10 cellular contexts compared by ENCODE assay signal in genomic region chr1:226201029-226201593, GRCh38. TPM values are rescaled to one million over a fixed set of nuclear protein-coding genes. Genes with fewer than 3 reads are reported as not detected.
A peak's percentile ranks its signal among the peaks of the same experiment; 100 is the strongest.
DNase-seq lines count a peak whose midpoint lies in the region; ATAC-seq and TF ChIP-seq lines count a peak whose summit lies in the region.
"Had no signal": no experiment of that assay in that cellular context is flagged by ENCODE, and none has a peak within 500 bp of the region (broad histone marks: within the 10 kb centered on the region; RNA-seq: fewer than 3 reads in every experiment).

No MANE protein-coding gene starts in this region.

- no peaks in the 10 kb centered on the region for H3K4me1 ChIP-seq in HEK293 (ENCODE audit: control insufficient read depth, insufficient read depth, low read length)

- H3K4me3 Mint-ChIP-seq in activated CD4-positive, alpha-beta memory T cell treated with anti-CD3 and anti-CD28 coated beads for 36 hours: no peak overlapping the region
- no peak overlapping the region for H3K4me3 Mint-ChIP-seq in activated T-cell treated with anti-CD3 and anti-CD28 coated beads, Interleukin-2, amount 50 U/mL, for 4 hours

- H3K36me3 ChIP-seq in HEK293 (ENCODE audit: control insufficient read depth in 2 of 2, insufficient read depth in 1 of 2, low read length in 2 of 2) (no peaks in the 10 kb centered on the region), SU-DHL-6 (ENCODE audit: low read length) (no peaks in the 10 kb centered on the region)

- H2AFZ ChIP-seq in SU-DHL-6 (ENCODE audit: low read depth, low read length, severe bottlenecking): no peak overlapping the region

- peaks cover 2% of the 10 kb centered on the region for H3K27me3 Mint-ChIP-seq in activated CD4-positive, alpha-beta memory T cell treated with anti-CD3 and anti-CD28 coated beads for 36 hours
- peaks cover 9% of the 10 kb centered on the region for H3K27me3 Mint-ChIP-seq in activated T-cell treated with anti-CD3 and anti-CD28 coated beads, Interleukin-2, amount 50 U/mL, for 4 hours (ENCODE audit: low read depth)

- H3K27me3 ChIP-seq in SU-DHL-6 (ENCODE audit: low read length): no peaks in the 10 kb centered on the region

- H3K4me2 ChIP-seq in SU-DHL-6 (ENCODE audit: low read depth, low read length, poor library complexity, severe bottlenecking): no peak overlapping the region

- no peaks in the 10 kb centered on the region for H3F3A ChIP-seq in SU-DHL-6 (ENCODE audit: insufficient read depth)

- no peak overlapping the region for H3K27ac ChIP-seq in HEK293 (ENCODE audit: extremely low read depth, low read depth, low read length)
- H3K27ac ChIP-seq in SU-DHL-6 (ENCODE audit: low read depth, low read length): no peak overlapping the region

- H3K36me3 Mint-ChIP-seq in activated CD4-positive, alpha-beta memory T cell treated with anti-CD3 and anti-CD28 coated beads for 36 hours: no peaks in the 10 kb centered on the region
- H3K36me3 Mint-ChIP-seq in activated T-cell treated with anti-CD3 and anti-CD28 coated beads, Interleukin-2, amount 50 U/mL, for 4 hours (ENCODE audit: insufficient read depth): no peaks in the 10 kb centered on the region

- no peaks in the 10 kb centered on the region for H3K9me3 Mint-ChIP-seq in activated CD4-positive, alpha-beta memory T cell treated with anti-CD3 and anti-CD28 coated beads for 36 hours
- H3K9me3 Mint-ChIP-seq in activated T-cell treated with anti-CD3 and anti-CD28 coated beads, Interleukin-2, amount 50 U/mL, for 4 hours: no peaks in the 10 kb centered on the region
- H3K9me3 Mint-ChIP-seq: activated T-helper 2 cell treated with anti-CD3 and anti-CD28 coated beads, Interferon-gamma antibody, Interleukin-2, Interleukin-4, amounts not matched to agents 10 μg/mL and 5 μg/mL and 100 μg/mL, durations not matched to agents 14 hours and 24 hours and 36 hours had no signal

- no peak overlapping the region for H3K9ac ChIP-seq in SU-DHL-6 (ENCODE audit: low read length)

- POLR2A ChIA-PET in HEK293 (lab: Yijun Ruan, JAX): no interaction called here
- POLR2A ChIA-PET in activated CD4-positive, alpha-beta memory T cell treated with anti-CD3 and anti-CD28 coated beads for 36 hours (lab: Charles Lee): interaction anchor here (1.2 kb wide), 1 partner anchor 132 kb away, joined by 3 read pairs; no protein-coding TSS in a partner anchor

- H3K4me3 ChIP-seq in HEK293 (ENCODE audit: low read depth, low read length): no peak overlapping the region
- no peak overlapping the region for H3K4me3 ChIP-seq in SU-DHL-6 (ENCODE audit: insufficient read depth, low read length, poor library complexity, severe bottlenecking)

- peaks cover 2% of the 10 kb centered on the region for H3K4me1 Mint-ChIP-seq in activated CD4-positive, alpha-beta memory T cell treated with anti-CD3 and anti-CD28 coated beads for 36 hours (ENCODE audit: low read depth)
- H3K4me1 Mint-ChIP-seq in activated T-cell treated with anti-CD3 and anti-CD28 coated beads, Interleukin-2, amount 50 U/mL, for 4 hours (ENCODE audit: low read depth): no peaks in the 10 kb centered on the region

- DNase-seq in lung microvascular endothelial cell (ENCODE audit: low read depth in 2 of 2) (peak; percentile 21 to 31), NCI-H128 (lab: John Stamatoyannopoulos, UW; ENCODE audit: unreplicated experiment) (no peak)
- DNase-seq in activated CD4-positive, alpha-beta memory T cell treated with anti-CD3 and anti-CD28 coated beads for 36 hours: no peak
- DNase-seq in activated T-cell treated with anti-CD3 and anti-CD28 coated beads, Interleukin-2, amount 50 U/mL, for 4 hours: no peak
- DNase-seq: NCI-H2227 treated with DMSO at 0.1 percent for 48 hours had no signal

- intact Hi-C loops in activated CD4-positive, alpha-beta memory T cell treated with anti-CD3 and anti-CD28 coated beads for 36 hours (cut with micrococcal nuclease): loop anchor here (1.0 kb wide), 1 partner anchor 132 kb away; no protein-coding TSS in a partner anchor

- no peaks in the 10 kb centered on the region for H3K79me2 ChIP-seq in SU-DHL-6 (ENCODE audit: insufficient read depth, low read length)

- no peaks in the 10 kb centered on the region for H3K9me2 ChIP-seq in SU-DHL-6 (replicated peaks; ENCODE audit: insufficient read depth, low read length)

- no peak for ATAC-seq in HG03469 (IDR thresholded peaks at IDR 0.05; ENCODE audit: unreplicated experiment)
- ATAC-seq in activated T-cell treated with anti-CD3 and anti-CD28 coated beads, Interleukin-2, amount 50 U/mL, for 4 hours: no peak

- CTCF ChIA-PET in HEK293 (lab: Yijun Ruan, JAX): interaction anchor here (0.5 to 5.8 kb wide), 16 partner anchors 9 to 728 kb away, joined by 3 to 174 read pairs (median 4); no protein-coding TSS in a partner anchor
- CTCF ChIA-PET in activated CD4-positive, alpha-beta memory T cell treated with anti-CD3 and anti-CD28 coated beads for 36 hours (lab: Charles Lee): interaction anchor here (0.7 to 11.5 kb wide), 4 partner anchors 16 to 132 kb away, joined by 3 to 259 read pairs (median 7); no protein-coding TSS in a partner anchor

- TF ChIP-seq CTCF in GM12872 (IDR thresholded peaks at IDR 0.05; ENCODE audit: insufficient read depth, low read depth, low read length): peak; percentile 60
- peak; percentile 14; the same call in 1 of the 2 replicates for TF ChIP-seq CTCF in HEK293 (tag by site-specific recombination; IDR thresholded peaks at IDR 0.05)
- peak; percentile 52 for TF ChIP-seq CTCF in SU-DHL-6 (IDR thresholded peaks at IDR 0.05; ENCODE audit: insufficient read depth, low read length, poor library complexity, severe bottlenecking)

- no peaks in the 10 kb centered on the region for H3K9me3 ChIP-seq in HEK293 (ENCODE audit: control insufficient read depth, insufficient read depth, low read depth, low read length)
- H3K9me3 ChIP-seq in SU-DHL-6 (ENCODE audit: insufficient read depth, low read length): no peaks in the 10 kb centered on the region

- H3K27ac Mint-ChIP-seq in activated CD4-positive, alpha-beta memory T cell treated with anti-CD3 and anti-CD28 coated beads for 36 hours: no peak overlapping the region
- H3K27ac Mint-ChIP-seq: activated T-helper 2 cell treated with anti-CD3 and anti-CD28 coated beads, Interferon-gamma antibody, Interleukin-2, Interleukin-4, amounts not matched to agents 10 μg/mL and 5 μg/mL and 100 μg/mL, durations not matched to agents 14 hours and 24 hours and 36 hours had no signal

- H4K20me1 ChIP-seq in SU-DHL-6 (ENCODE audit: low read depth, low read length): no peaks in the 10 kb centered on the region

TF ChIP-seq in HEK293, 187 proteins besides CTCF, POLR2A, EP300 and RAD21:
- TF ChIP-seq RBAK (tag by site-specific recombination; IDR thresholded peaks at IDR 0.05): 0 out of 2 replicates have a peak, but pooled peaks have one; percentile 64
- TF ChIP-seq ZNF146 (tag by site-specific recombination; IDR thresholded peaks at IDR 0.05): no peak

RNA-seq across cellular contexts. Expression of gene ACBD3, which starts 14.6 kb away (rescaled TPM):
- total RNA-seq in lung microvascular endothelial cell: 22.7 and 33.9 TPM in 2 replicates
- total RNA-seq in activated CD4-positive, alpha-beta memory T cell treated with anti-CD3 and anti-CD28 coated beads for 36 hours: 10 to 100 TPM; 18.7 to 20.7 TPM
- total RNA-seq in activated T-cell treated with anti-CD3 and anti-CD28 coated beads, Interleukin-2, amount 50 U/mL, for 4 hours: 10 to 100 TPM; 20.9 to 24.4 (median 23.9) TPM

RNA-seq across cellular contexts. Expression of gene MIXL1, which starts 22.4 kb away (rescaled TPM):
- under 0.01 TPM in 1 of 2 replicates, not detected in the other for total RNA-seq in lung microvascular endothelial cell
- total RNA-seq in activated CD4-positive, alpha-beta memory T cell treated with anti-CD3 and anti-CD28 coated beads for 36 hours: not detected
- total RNA-seq in activated T-cell treated with anti-CD3 and anti-CD28 coated beads, Interleukin-2, amount 50 U/mL, for 4 hours: not detected
- total RNA-seq: activated T-helper 2 cell treated with anti-CD3 and anti-CD28 coated beads, Interferon-gamma antibody, Interleukin-2, Interleukin-4, amounts not matched to agents 10 μg/mL and 5 μg/mL and 100 μg/mL, durations not matched to agents 14 hours and 24 hours and 36 hours had no signal

Comparison
In these comparisons a context has a peak if more than half of its experiments do, and no peak if none do; other contexts are left out.
1. DNase-seq: peak in lung microvascular endothelial cell (2 of 2); none in NCI-H128 (single experiment), activated CD4-positive, alpha-beta memory T cell treated with anti-CD3 and anti-CD28 coated beads for 36 hours (single experiment) and activated T-cell treated with anti-CD3 and anti-CD28 coated beads, Interleukin-2, amount 50 U/mL, for 4 hours (single experiment).
2. Peak in every context shown above with its lines, with median percentiles within 50 percentile points of each other: CTCF ChIP-seq.